Comparison of ENCODE assay signal across 8 cellular contexts in the genomic region with DNA sequence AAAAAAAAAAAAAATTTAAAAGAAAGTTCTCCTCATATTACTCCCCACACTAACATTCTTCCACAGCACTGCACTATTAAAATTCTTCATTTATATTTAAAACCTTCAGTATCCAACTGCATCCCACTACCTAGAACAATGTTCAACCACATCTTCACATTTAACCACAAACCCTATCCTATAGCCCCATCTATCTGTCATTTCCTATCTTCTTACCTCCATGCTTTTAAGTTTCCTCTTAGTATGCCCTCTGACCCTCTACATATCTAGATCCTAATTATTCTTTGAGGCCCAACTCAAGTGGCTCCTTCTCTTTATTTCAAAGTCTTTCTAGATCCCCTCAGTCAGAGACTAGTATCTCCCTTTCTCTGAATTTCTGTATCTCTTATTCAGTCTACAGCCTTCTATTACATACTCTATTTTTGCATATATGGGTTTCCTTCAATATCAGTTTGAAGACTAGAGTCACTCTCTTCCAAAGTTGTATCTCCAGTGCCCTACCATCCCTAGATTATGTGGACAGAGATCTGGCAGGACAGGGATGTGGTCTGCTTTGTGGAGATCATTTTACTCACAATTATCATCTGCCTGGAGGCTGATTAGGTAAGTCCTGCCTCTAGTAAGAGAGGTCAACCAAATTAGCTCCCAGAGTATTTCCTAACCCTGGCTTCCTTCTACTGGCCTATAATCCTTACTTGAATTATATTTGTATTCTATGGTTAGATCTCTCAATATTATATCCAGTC. TPM values are rescaled to one million over a fixed set of nuclear protein-coding genes. Genes with fewer than 3 reads are reported as not detected.
A peak's percentile ranks its signal among the peaks of the same experiment; 100 is the strongest.
DNase-seq lines count a peak whose midpoint lies in the region; ATAC-seq and TF ChIP-seq lines count a peak whose summit lies in the region.

No MANE protein-coding gene starts in this region.

- peak overlapping the region; percentile 99 for H3K4me3 Mint-ChIP-seq in activated naive CD8-positive, alpha-beta T cell treated with anti-CD3 and anti-CD28 coated beads for 36 hours
- peak overlapping the region; percentile 100 for H3K4me3 Mint-ChIP-seq in memory B cell

- TF ChIP-seq CTCF in HL-60 (IDR thresholded peaks at IDR 0.05; ENCODE audit: insufficient read depth, low read length) = no peak

- H3K36me3 Mint-ChIP-seq in activated naive CD8-positive, alpha-beta T cell treated with anti-CD3 and anti-CD28 coated beads for 36 hours = peaks cover 28% of the 10 kb centered on the region
- H3K36me3 Mint-ChIP-seq in memory B cell = peaks cover 8% of the 10 kb centered on the region

- H3K4me3 ChIP-seq in BLaER1 treated with 17β-estradiol and CSF1 and Interleukin-3, amounts not matched to agents 10 nM and 100 nM = peak overlapping the region; percentile 72 to 87 (median 81)
- H3K4me3 ChIP-seq in HL-60 (replicated peaks; ENCODE audit: insufficient read depth, low read length) = peak overlapping the region; percentile 74

- no peaks in the 10 kb centered on the region for H3K9me3 Mint-ChIP-seq in activated naive CD8-positive, alpha-beta T cell treated with anti-CD3 and anti-CD28 coated beads for 36 hours
- H3K9me3 Mint-ChIP-seq in memory B cell = no peaks in the 10 kb centered on the region

- peaks cover 60 to 64% (median 62%) of the 10 kb centered on the region in 10 experiments for H3K4me1 ChIP-seq in BLaER1 treated with 17β-estradiol and CSF1 and Interleukin-3, amounts not matched to agents 10 nM and 100 nM

- peak overlapping the region; percentile 77 to 97 (median 90) for H3K4me2 ChIP-seq in BLaER1 treated with 17β-estradiol and CSF1 and Interleukin-3, amounts not matched to agents 10 nM and 100 nM

- H3K27me3 ChIP-seq in BLaER1 treated with 17β-estradiol and CSF1 and Interleukin-3, amounts not matched to agents 10 nM and 100 nM = no peaks in the 10 kb centered on the region
- H3K27me3 ChIP-seq in HL-60 (ENCODE audit: insufficient read depth, poor library complexity, severe bottlenecking) = no peaks in the 10 kb centered on the region

- peaks cover 11 to 31% (median 19%) of the 10 kb centered on the region in 11 experiments; a peak in 19 of 22 replicates for H4K20me1 ChIP-seq in BLaER1 treated with 17β-estradiol and CSF1 and Interleukin-3, amounts not matched to agents 10 nM and 100 nM

- ATAC-seq in memory B cell (ENCODE audit: low read depth) (no peak), HG03095 (IDR thresholded peaks at IDR 0.05; ENCODE audit: unreplicated experiment) (no peak), HG03139 (IDR thresholded peaks at IDR 0.05; ENCODE audit: unreplicated experiment) (no peak)

- H3K9me3 ChIP-seq in BLaER1 treated with 17β-estradiol and CSF1 and Interleukin-3, amounts not matched to agents 10 nM and 100 nM (replicated peaks in 1 of 11) = peaks cover 0 to 6% (median 5%) of the 10 kb centered on the region in 11 experiments; a peak in 7 of 22 replicates

- H3K4me1 Mint-ChIP-seq in activated naive CD8-positive, alpha-beta T cell treated with anti-CD3 and anti-CD28 coated beads for 36 hours = peaks cover 38% of the 10 kb centered on the region
- H3K4me1 Mint-ChIP-seq in memory B cell = peaks cover 40% of the 10 kb centered on the region

- H3K27ac ChIP-seq in BLaER1 treated with 17β-estradiol and CSF1 and Interleukin-3, amounts not matched to agents 10 nM and 100 nM = peak overlapping the region; percentile 86 to 95 (median 94); a peak in 20 of 22 replicates
- H3K27ac ChIP-seq in HL-60 (replicated peaks) = peak overlapping the region; percentile 90

- peaks cover 14 to 23% (median 21%) of the 10 kb centered on the region in 11 experiments for H3K36me3 ChIP-seq in BLaER1 treated with 17β-estradiol and CSF1 and Interleukin-3, amounts not matched to agents 10 nM and 100 nM

- H3K27ac Mint-ChIP-seq in activated naive CD8-positive, alpha-beta T cell treated with anti-CD3 and anti-CD28 coated beads for 36 hours = peak overlapping the region; percentile 98
- peak overlapping the region; percentile 99 for H3K27ac Mint-ChIP-seq in memory B cell

- H3K9ac ChIP-seq in BLaER1 treated with 17β-estradiol and CSF1 and Interleukin-3, amounts not matched to agents 10 nM and 100 nM = peak overlapping the region; percentile 85 to 95 (median 92)

- no peaks in the 10 kb centered on the region for H3K27me3 Mint-ChIP-seq in activated naive CD8-positive, alpha-beta T cell treated with anti-CD3 and anti-CD28 coated beads for 36 hours
- no peaks in the 10 kb centered on the region for H3K27me3 Mint-ChIP-seq in memory B cell

- DNase-seq in HL-60 (ENCODE audit: low read depth in 1 of 2, low spot score in 1 of 2) = no peak
- no peak for DNase-seq in activated naive CD8-positive, alpha-beta T cell treated with anti-CD3 and anti-CD28 coated beads for 36 hours
- DNase-seq in memory B cell (ENCODE audit: low spot score in 2 of 2) = no peak
- no peak for DNase-seq in NCI-H524 treated with DMSO at 0.1 percent for 48 hours (lab: John Stamatoyannopoulos, UW)
- DNase-seq in islet precursor cell = no peak

RNA-seq across cellular contexts. Expression of gene CIAO2A, which starts 1.4 kb away (rescaled TPM):
- 10 to 100 TPM; 95.2 to 99.2 TPM for total RNA-seq in activated naive CD8-positive, alpha-beta T cell treated with anti-CD3 and anti-CD28 coated beads for 36 hours

RNA-seq across cellular contexts. Expression of gene SNX1, which starts 3.5 kb away (rescaled TPM):
- 10 to 100 TPM; 79.8 to 88.6 TPM for total RNA-seq in activated naive CD8-positive, alpha-beta T cell treated with anti-CD3 and anti-CD28 coated beads for 36 hours

RNA-seq across cellular contexts. Expression of gene DAPK2, which starts 46.0 kb away (rescaled TPM):
- under 1 TPM; 0.29 to 0.60 TPM for total RNA-seq in activated naive CD8-positive, alpha-beta T cell treated with anti-CD3 and anti-CD28 coated beads for 36 hours

RNA-seq across cellular contexts. Expression of gene SNX22, which starts 59.3 kb away (rescaled TPM):
- under 1 TPM; 0.42 to 0.74 TPM for total RNA-seq in activated naive CD8-positive, alpha-beta T cell treated with anti-CD3 and anti-CD28 coated beads for 36 hours
